36 cellular contexts compared by ENCODE assay signal in genomic region chr5:176827736-176828415, GRCh38. TPM values are rescaled to one million over a fixed set of nuclear protein-coding genes. Genes with fewer than 3 reads are reported as not detected.
"Had no signal": no experiment of that assay in that cellular context is flagged by ENCODE, and none has a peak within 500 bp of the region (broad histone marks: within the 10 kb centered on the region; RNA-seq: fewer than 3 reads in every experiment).

No MANE protein-coding gene starts in this region.

- DNase-seq: activated effector memory CD4-positive, alpha-beta T cell treated with anti-CD3 and anti-CD28 coated beads, Interleukin-2, amount 50 U/mL, for 16 hours; activated effector memory CD4-positive, alpha-beta T cell treated with Interleukin-2 at 50 U/mL for 16 hours; activated gamma-delta T cell; activated gamma-delta T cell treated with Interleukin-2 at 50 U/mL for 16 hours; activated naive CD4-positive, alpha-beta T cell; activated naive CD4-positive, alpha-beta T cell treated with anti-CD3 and anti-CD28 coated beads for 36 hours; activated naive CD4-positive, alpha-beta T cell treated with anti-CD3 and anti-CD28 coated beads, Interleukin-2, amount 10 ng/mL, durations not matched to agents 7 days and 5 days; activated naive CD4-positive, alpha-beta T cell treated with anti-CD3 and anti-CD28 coated beads, Interleukin-2, amount 50 U/mL, for 16 hours; activated naive CD4-positive, alpha-beta T cell treated with Interleukin-2 at 50 U/mL for 16 hours; activated naive CD8-positive, alpha-beta T cell treated with anti-CD3 and anti-CD28 coated beads for 36 hours; activated naive CD8-positive, alpha-beta T cell treated with anti-CD3 and anti-CD28 coated beads, Interleukin-2, amount 10 ng/mL, durations not matched to agents 7 days and 5 days; activated naive CD8-positive, alpha-beta T cell treated with anti-CD3 and anti-CD28 coated beads, Interleukin-2, amount 50 U/mL, for 24 hours; activated T-cell treated with anti-CD3 and anti-CD28 coated beads for 4 hours; activated T-cell treated with anti-CD3 and anti-CD28 coated beads, Interleukin-2, amount 50 U/mL, for 1 hour; activated T-cell treated with anti-CD3 and anti-CD28 coated beads, Interleukin-2, amount 50 U/mL, for 24 hours; activated T-cell treated with anti-CD3 and anti-CD28 coated beads, Interleukin-2, amount 50 U/mL, for 4 hours; activated T-cell treated with anti-CD3 and anti-CD28 coated beads, Interleukin-2, amount 50 U/mL, for 48 hours; activated T-cell treated with anti-CD3 and anti-CD28 coated beads, Interleukin-2, amount 50 U/mL, for 72 hours; adrenal gland; amniotic stem cell; amygdala; anterior cingulate cortex; aorta; body of pancreas; brain microvascular endothelial cell; caudate nucleus; central memory CD4-positive, alpha-beta T cell; cerebellar nuclear complex had no signal

- H3K27me3 ChIP-seq: ascending aorta, body of pancreas, cardiac muscle cell had no signal

- H3K27ac ChIP-seq: adrenal gland, ascending aorta, body of pancreas, brain microvascular endothelial cell, breast epithelium, cardiac muscle cell had no signal

- ATAC-seq: activated naive CD4-positive, alpha-beta T cell treated with anti-CD3 and anti-CD28 coated beads, Interleukin-2, amount 50 U/mL, for 72 hours; activated naive CD8-positive, alpha-beta T cell treated with anti-CD3 and anti-CD28 coated beads, Interleukin-2, amount 50 U/mL, for 24 hours; activated T-cell treated with anti-CD3 and anti-CD28 coated beads, Interleukin-2, amount 50 U/mL, for 4 hours; activated T-cell treated with anti-CD3 and anti-CD28 coated beads, Interleukin-2, amount 50 U/mL, for 72 hours; activated T-helper 17 cell treated with anti-CD3 and anti-CD28 coated beads, Interleukin-2, amount 50 U/mL, for 72 hours; body of pancreas had no signal

- H3K4me1 ChIP-seq: adrenal gland, ascending aorta, body of pancreas, breast epithelium had no signal

- H3K4me3 ChIP-seq: adrenal gland, ascending aorta, body of pancreas, breast epithelium, cardiac muscle cell had no signal

- H3K36me3 ChIP-seq: adrenal gland, ascending aorta, brain microvascular endothelial cell, breast epithelium, cardiac muscle cell had no signal

- H3K9me3 ChIP-seq: adrenal gland, ascending aorta, body of pancreas had no signal

RNA-seq across cellular contexts. Expression of gene UNC5A, which starts 17.5 kb away (rescaled TPM):
- total RNA-seq: activated naive CD4-positive, alpha-beta T cell treated with anti-CD3 and anti-CD28 coated beads for 36 hours; activated naive CD8-positive, alpha-beta T cell treated with anti-CD3 and anti-CD28 coated beads for 36 hours; activated naive CD8-positive, alpha-beta T cell treated with anti-CD3 and anti-CD28 coated beads, Interleukin-2, amount 10 ng/mL, durations not matched to agents 7 days and 5 days; activated T-cell treated with anti-CD3 and anti-CD28 coated beads, Interleukin-2, amount 50 U/mL, for 4 hours; activated T-helper 1 cell treated with anti-CD3 and anti-CD28 coated beads, Interleukin-12 subunit alpha, Interleukin-12 subunit beta, Interleukin-2, Interleukin-4 antibody, amounts not matched to agents 30 ng/mL and 10 ng/mL and 1 ng/mL, durations not matched to agents 14 hours and 24 hours and 36 hours; activated T-helper 17 cell treated with anti-CD3 and anti-CD28 coated beads, Interleukin-2, amount 50 U/mL, for 72 hours; activated T-helper 2 cell treated with anti-CD3 and anti-CD28 coated beads, Interferon-gamma antibody, Interleukin-2, Interleukin-4, amounts not matched to agents 10 μg/mL and 5 μg/mL and 100 μg/mL, durations not matched to agents 14 hours and 24 hours and 36 hours; aorta; ascending aorta; bronchial epithelial cell had no signal
- polyA plus RNA-seq: aorta had no signal
